Comparison of ENCODE assay signal across 8 cellular contexts in genomic region chr3:142889263-142890014, GRCh38. TPM values are rescaled to one million over a fixed set of nuclear protein-coding genes. Genes with fewer than 3 reads are reported as not detected.
DNase-seq lines count a peak whose midpoint lies in the region; ATAC-seq and TF ChIP-seq lines count a peak whose summit lies in the region.

No MANE protein-coding gene starts in this region.

- H3K27me3 ChIP-seq in SJCRH30 = peaks cover 7% of the 10 kb centered on the region; the same call in 1 of the 2 replicates
- H3K27me3 ChIP-seq in rectal smooth muscle tissue (ENCODE audit: control insufficient read depth, insufficient read depth, low read length) = peaks cover 8% of the 10 kb centered on the region

- H3K4me3 ChIP-seq in GM12865 (ENCODE audit: low read depth, low read length) (peak overlapping the region; percentile 40), SJCRH30 (peak overlapping the region; percentile 68), fibroblast of villous mesenchyme (ENCODE audit: low read depth, low read length) (peak overlapping the region; percentile 59), rectal smooth muscle tissue (ENCODE audit: low read length) (peak overlapping the region; percentile 64)

- H3K9ac ChIP-seq in rectal smooth muscle tissue (ENCODE audit: low read length) = no peak overlapping the region

- no peak for TF ChIP-seq CTCF in GM12865 (IDR thresholded peaks at IDR 0.05; ENCODE audit: insufficient read depth, low read depth, low read length, missing control alignments)
- TF ChIP-seq CTCF in fibroblast of villous mesenchyme (IDR thresholded peaks at IDR 0.05; ENCODE audit: insufficient read depth, low read depth, low read length) = no peak

- H3K27ac ChIP-seq in SJCRH30 = no peak overlapping the region
- H3K27ac ChIP-seq in rectal smooth muscle tissue (ENCODE audit: low read depth, low read length) = no peak overlapping the region

- no peaks in the 10 kb centered on the region for H3K36me3 ChIP-seq in SJCRH30
- no peaks in the 10 kb centered on the region for H3K36me3 ChIP-seq in rectal smooth muscle tissue (ENCODE audit: control insufficient read depth, insufficient read depth, low read length)

- DNase-seq in GM12865 (ENCODE audit: low read depth) = no peak
- no peak for DNase-seq in SJCRH30
- DNase-seq in fibroblast of villous mesenchyme (ENCODE audit: low read depth) = no peak
- DNase-seq in NCI-H446 (lab: John Stamatoyannopoulos, UW) = no peak
- no peak for DNase-seq in SKM-1 (lab: John Stamatoyannopoulos, UW; ENCODE audit: unreplicated experiment)

- no peaks in the 10 kb centered on the region; the same call in none of the 2 replicates for H3K4me1 ChIP-seq in SJCRH30
- H3K4me1 ChIP-seq in rectal smooth muscle tissue (ENCODE audit: control insufficient read depth, insufficient read depth, low read length) = no peaks in the 10 kb centered on the region

- ATAC-seq in HG02759 (IDR thresholded peaks at IDR 0.05; ENCODE audit: unreplicated experiment) (no peak), HG02610 (IDR thresholded peaks at IDR 0.05; ENCODE audit: unreplicated experiment) (no peak)

- H3K9me3 ChIP-seq in SJCRH30 (replicated peaks) = no peaks in the 10 kb centered on the region

RNA-seq across cellular contexts. Expression of gene PCOLCE2, which starts 0.6 kb away (rescaled TPM):
- 12.3 and 16.7 TPM in 2 replicates for total RNA-seq in SJCRH30 (2014; rRNA removed; shearing (Covaris generic))
- total RNA-seq in fibroblast of villous mesenchyme = under 0.01 TPM in 1 of 2 replicates, not detected in the other

Comparison
In these comparisons a context has a peak if more than half of its experiments do, and no peak if none do; other contexts are left out.
1. RNA of gene PCOLCE2, which starts 0.6 kb away (total RNA-seq): 12.3 to 16.7 TPM in SJCRH30; under 0.01 TPM in fibroblast of villous mesenchyme; every median in the first group is over 10 times any median in the second.
2. Peak in every context shown above with its lines, with median percentiles within 50 percentile points of each other: H3K4me3 ChIP-seq.